In the genomic region with DNA sequence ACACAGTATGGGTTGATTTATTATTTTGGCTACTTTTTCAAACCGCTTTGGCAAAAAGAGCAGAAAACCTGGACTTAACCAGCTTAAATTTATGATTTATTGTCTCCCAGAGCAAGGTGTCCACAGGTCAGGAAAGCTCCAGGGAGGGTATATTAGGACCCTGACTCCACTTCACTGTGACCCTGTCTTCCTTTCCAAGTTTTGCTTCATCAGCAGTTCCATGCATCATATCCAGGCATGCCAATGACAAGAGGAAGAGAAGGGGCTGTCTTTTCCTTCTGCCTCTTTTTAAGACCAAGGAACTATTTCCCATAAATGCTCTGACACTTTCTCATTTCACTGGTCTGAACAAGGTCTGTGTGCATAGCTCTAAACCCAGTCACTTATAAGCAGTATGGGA, we compare ENCODE assay signal across 37 cellular contexts.
"Had no signal": no experiment of that assay in that cellular context is flagged by ENCODE, and none has a peak within 500 bp of the region (broad histone marks: within the 10 kb centered on the region; RNA-seq: fewer than 3 reads in every experiment).

No MANE protein-coding gene starts in this region.

- H3K27ac Mint-ChIP-seq: activated B cell treated with CpG ODN at 0.5 μM for 24 hours; activated CD4-positive, alpha-beta memory T cell treated with anti-CD3 and anti-CD28 coated beads for 36 hours; activated CD4-positive, alpha-beta T cell treated with anti-CD3 and anti-CD28 coated beads, Interleukin-2, amount 10 ng/mL, durations not matched to agents 24 days and 14 days; activated CD8-positive, alpha-beta T cell treated with anti-CD3 and anti-CD28 coated beads for 36 hours; activated naive CD4-positive, alpha-beta T cell treated with anti-CD3 and anti-CD28 coated beads for 36 hours; activated naive CD4-positive, alpha-beta T cell treated with anti-CD3 and anti-CD28 coated beads, Interleukin-2, amount 50 U/mL, for 72 hours; activated naive CD8-positive, alpha-beta T cell treated with anti-CD3 and anti-CD28 coated beads, Interleukin-2, amount 10 ng/mL, durations not matched to agents 7 days and 5 days; activated naive CD8-positive, alpha-beta T cell treated with anti-CD3 and anti-CD28 coated beads, Interleukin-2, amount 50 U/mL, for 24 hours; activated T-cell treated with anti-CD3 and anti-CD28 coated beads, Interleukin-2, amount 50 U/mL, for 72 hours; activated T-helper 1 cell treated with anti-CD3 and anti-CD28 coated beads, Interleukin-12 subunit alpha, Interleukin-12 subunit beta, Interleukin-2, Interleukin-4 antibody, amounts not matched to agents 30 ng/mL and 10 ng/mL and 1 ng/mL, durations not matched to agents 14 hours and 24 hours and 36 hours; activated T-helper 17 cell treated with anti-CD3 and anti-CD28 coated beads, Interleukin-2, amount 50 U/mL, for 72 hours; brain; T-helper 1 cell treated with Interleukin-12 subunit alpha and Interleukin-12 subunit beta and Interleukin-4 antibody, amounts not matched to agents 30 μg/mL and 1 μg/mL, for 36 hours; T-helper 2 cell treated with Interferon-gamma antibody and Interleukin-4, amounts not matched to agents 5 μg/mL and 100 μg/mL, for 36 hours had no signal

- ATAC-seq: activated CD8-positive, alpha-beta T cell treated with anti-CD3 and anti-CD28 coated beads for 36 hours; activated naive CD4-positive, alpha-beta T cell treated with anti-CD3 and anti-CD28 coated beads, Interleukin-2, amount 50 U/mL, for 72 hours; activated naive CD8-positive, alpha-beta T cell treated with anti-CD3 and anti-CD28 coated beads, Interleukin-2, amount 50 U/mL, for 24 hours; activated T-cell treated with anti-CD3 and anti-CD28 coated beads, Interleukin-2, amount 50 U/mL, for 4 hours; activated T-cell treated with anti-CD3 and anti-CD28 coated beads, Interleukin-2, amount 50 U/mL, for 72 hours; activated T-helper 17 cell treated with anti-CD3 and anti-CD28 coated beads, Interleukin-2, amount 50 U/mL, for 72 hours had no signal

- H3K4me1 Mint-ChIP-seq: activated B cell treated with CpG ODN at 0.5 μM for 24 hours; activated CD4-positive, alpha-beta T cell treated with anti-CD3 and anti-CD28 coated beads, Interleukin-2, amount 10 ng/mL, durations not matched to agents 24 days and 14 days; activated naive CD8-positive, alpha-beta T cell treated with anti-CD3 and anti-CD28 coated beads, Interleukin-2, amount 10 ng/mL, durations not matched to agents 7 days and 5 days; activated naive CD8-positive, alpha-beta T cell treated with anti-CD3 and anti-CD28 coated beads, Interleukin-2, amount 50 U/mL, for 24 hours; activated T-helper 17 cell treated with anti-CD3 and anti-CD28 coated beads, Interleukin-2, amount 50 U/mL, for 72 hours; central memory CD8-positive, alpha-beta T cell had no signal

- FAIRE-seq: bronchial epithelial cell, TTC549 had no signal

- H3K36me3 Mint-ChIP-seq: activated CD4-positive, alpha-beta memory T cell treated with anti-CD3 and anti-CD28 coated beads for 36 hours; activated naive CD4-positive, alpha-beta T cell treated with anti-CD3 and anti-CD28 coated beads, Interleukin-2, amount 50 U/mL, for 72 hours; activated naive CD8-positive, alpha-beta T cell treated with anti-CD3 and anti-CD28 coated beads, Interleukin-2, amount 10 ng/mL, durations not matched to agents 7 days and 5 days; brain had no signal

- H3K27ac ChIP-seq: ascending aorta, cardiac muscle cell, VCaP had no signal

- H3K9me3 ChIP-seq: ascending aorta had no signal

- H3K27me3 Mint-ChIP-seq: activated B cell treated with CpG ODN at 0.5 μM for 24 hours; activated CD4-positive, alpha-beta memory T cell treated with anti-CD3 and anti-CD28 coated beads for 36 hours had no signal

- H3K27me3 ChIP-seq: ascending aorta, cardiac muscle cell had no signal

- H3K36me3 ChIP-seq: ascending aorta, cardiac muscle cell had no signal

- H3K4me1 ChIP-seq: ascending aorta had no signal

- H3K9me3 Mint-ChIP-seq: activated B cell treated with CpG ODN at 0.5 μM for 24 hours; activated CD4-positive, alpha-beta memory T cell treated with anti-CD3 and anti-CD28 coated beads for 36 hours; activated CD4-positive, alpha-beta T cell treated with anti-CD3 and anti-CD28 coated beads, Interleukin-2, amount 10 ng/mL, durations not matched to agents 24 days and 14 days; activated CD8-positive, alpha-beta T cell treated with anti-CD3 and anti-CD28 coated beads for 36 hours; activated naive CD4-positive, alpha-beta T cell treated with anti-CD3 and anti-CD28 coated beads for 36 hours; activated naive CD4-positive, alpha-beta T cell treated with anti-CD3 and anti-CD28 coated beads, Interleukin-2, amount 50 U/mL, for 72 hours; activated naive CD8-positive, alpha-beta T cell treated with anti-CD3 and anti-CD28 coated beads, Interleukin-2, amount 10 ng/mL, durations not matched to agents 7 days and 5 days; activated naive CD8-positive, alpha-beta T cell treated with anti-CD3 and anti-CD28 coated beads, Interleukin-2, amount 50 U/mL, for 24 hours; activated T-cell treated with anti-CD3 and anti-CD28 coated beads, Interleukin-2, amount 50 U/mL, for 4 hours; activated T-cell treated with anti-CD3 and anti-CD28 coated beads, Interleukin-2, amount 50 U/mL, for 72 hours; activated T-helper 1 cell treated with anti-CD3 and anti-CD28 coated beads, Interleukin-12 subunit alpha, Interleukin-12 subunit beta, Interleukin-2, Interleukin-4 antibody, amounts not matched to agents 30 ng/mL and 10 ng/mL and 1 ng/mL, durations not matched to agents 14 hours and 24 hours and 36 hours; activated T-helper 17 cell treated with anti-CD3 and anti-CD28 coated beads, Interleukin-2, amount 50 U/mL, for 72 hours; brain; central memory CD8-positive, alpha-beta T cell; T-helper 1 cell treated with Interleukin-12 subunit alpha and Interleukin-12 subunit beta and Interleukin-4 antibody, amounts not matched to agents 30 μg/mL and 1 μg/mL, for 36 hours; T-helper 2 cell treated with Interferon-gamma antibody and Interleukin-4, amounts not matched to agents 5 μg/mL and 100 μg/mL, for 36 hours had no signal

- H3K4me3 ChIP-seq: ascending aorta, cardiac muscle cell had no signal

- H3K4me3 Mint-ChIP-seq: activated B cell treated with CpG ODN at 0.5 μM for 24 hours; activated CD4-positive, alpha-beta memory T cell treated with anti-CD3 and anti-CD28 coated beads for 36 hours; activated CD4-positive, alpha-beta T cell treated with anti-CD3 and anti-CD28 coated beads, Interleukin-2, amount 10 ng/mL, durations not matched to agents 24 days and 14 days; activated CD8-positive, alpha-beta T cell treated with anti-CD3 and anti-CD28 coated beads for 36 hours; activated naive CD4-positive, alpha-beta T cell treated with anti-CD3 and anti-CD28 coated beads for 36 hours; activated naive CD8-positive, alpha-beta T cell treated with anti-CD3 and anti-CD28 coated beads, Interleukin-2, amount 10 ng/mL, durations not matched to agents 7 days and 5 days; activated naive CD8-positive, alpha-beta T cell treated with anti-CD3 and anti-CD28 coated beads, Interleukin-2, amount 50 U/mL, for 24 hours; activated T-cell treated with anti-CD3 and anti-CD28 coated beads, Interleukin-2, amount 50 U/mL, for 4 hours; activated T-cell treated with anti-CD3 and anti-CD28 coated beads, Interleukin-2, amount 50 U/mL, for 72 hours; activated T-helper 1 cell treated with anti-CD3 and anti-CD28 coated beads, Interleukin-12 subunit alpha, Interleukin-12 subunit beta, Interleukin-2, Interleukin-4 antibody, amounts not matched to agents 30 ng/mL and 10 ng/mL and 1 ng/mL, durations not matched to agents 14 hours and 24 hours and 36 hours; activated T-helper 17 cell treated with anti-CD3 and anti-CD28 coated beads, Interleukin-2, amount 50 U/mL, for 72 hours; brain; central memory CD8-positive, alpha-beta T cell; T-helper 1 cell treated with Interleukin-12 subunit alpha and Interleukin-12 subunit beta and Interleukin-4 antibody, amounts not matched to agents 30 μg/mL and 1 μg/mL, for 36 hours; T-helper 2 cell treated with Interferon-gamma antibody and Interleukin-4, amounts not matched to agents 5 μg/mL and 100 μg/mL, for 36 hours had no signal

- DNase-seq: activated B cell treated with CpG ODN at 0.5 μM for 24 hours; activated CD4-positive, alpha-beta memory T cell treated with anti-CD3 and anti-CD28 coated beads for 36 hours; activated CD4-positive, alpha-beta T cell treated with anti-CD3 and anti-CD28 coated beads for 4 hours; activated CD4-positive, alpha-beta T cell treated with anti-CD3 and anti-CD28 coated beads, Interleukin-2, amount 10 ng/mL, durations not matched to agents 24 days and 14 days; activated CD4-positive, alpha-beta T cell treated with anti-CD3 and anti-CD28 coated beads, Interleukin-2, amount 50 U/mL, for 1 hour; activated CD4-positive, alpha-beta T cell treated with anti-CD3 and anti-CD28 coated beads, Interleukin-2, amount 50 U/mL, for 4 hours; activated CD4-positive, CD25-positive, alpha-beta regulatory T cell treated with anti-CD3 and anti-CD28 coated beads, Interleukin-2, amount 50 U/mL, for 72 hours; activated CD8-positive, alpha-beta memory T cell treated with anti-CD3 and anti-CD28 coated beads, Interleukin-2, amount 50 U/mL, for 4 hours; activated CD8-positive, alpha-beta T cell treated with anti-CD3 and anti-CD28 coated beads for 36 hours; activated effector memory CD4-positive, alpha-beta T cell treated with anti-CD3 and anti-CD28 coated beads, Interleukin-2, amount 50 U/mL, for 16 hours; activated gamma-delta T cell treated with Interleukin-2 at 50 U/mL for 16 hours; activated naive CD4-positive, alpha-beta T cell; activated naive CD4-positive, alpha-beta T cell treated with anti-CD3 and anti-CD28 coated beads for 36 hours; activated naive CD4-positive, alpha-beta T cell treated with anti-CD3 and anti-CD28 coated beads, Interleukin-2, amount 50 U/mL, for 16 hours; activated naive CD8-positive, alpha-beta T cell treated with anti-CD3 and anti-CD28 coated beads, Interleukin-2, amount 10 ng/mL, durations not matched to agents 7 days and 5 days; activated naive CD8-positive, alpha-beta T cell treated with anti-CD3 and anti-CD28 coated beads, Interleukin-2, amount 50 U/mL, for 24 hours; activated T-cell treated with anti-CD3 and anti-CD28 coated beads for 4 hours; activated T-cell treated with anti-CD3 and anti-CD28 coated beads, Interleukin-2, amount 50 U/mL, for 1 hour; activated T-cell treated with anti-CD3 and anti-CD28 coated beads, Interleukin-2, amount 50 U/mL, for 4 hours; activated T-cell treated with anti-CD3 and anti-CD28 coated beads, Interleukin-2, amount 50 U/mL, for 72 hours; amygdala; anterior cingulate cortex; caudate nucleus; T-helper 1 cell; T-helper 9 cell had no signal
